8 cellular contexts compared by ENCODE assay signal in genomic region chr16:77723108-77723514, GRCh38. TPM values are rescaled to one million over a fixed set of nuclear protein-coding genes. Genes with fewer than 3 reads are reported as not detected.
A peak's percentile ranks its signal among the peaks of the same experiment; 100 is the strongest.
DNase-seq lines count a peak whose midpoint lies in the region; ATAC-seq, FAIRE-seq and TF ChIP-seq lines count a peak whose summit lies in the region.

No MANE protein-coding gene starts in this region.

- TF ChIP-seq CTCF in upper lobe of left lung (IDR thresholded peaks at IDR 0.05), result no peak

- H3K4me1 ChIP-seq in upper lobe of left lung, result peaks cover 4 to 16% (median 10%) of the 10 kb centered on the region in 4 donors

- DNase-seq in activated naive CD4-positive, alpha-beta T cell treated with anti-CD3 and anti-CD28 coated beads, Interleukin-2, amount 50 U/mL, for 16 hours, result no peak
- peak; percentile 6 for DNase-seq in RCC 7860 (ENCODE audit: low spot score)
- DNase-seq in dermis microvascular lymphatic vessel endothelial cell (ENCODE audit: low read depth in 2 of 2), result peak; percentile 27 to 49
- no peak for DNase-seq in memory B cell (ENCODE audit: low spot score in 2 of 2)
- peak in 1 of 2 donors; percentile 23 for DNase-seq in upper lobe of left lung
- no peak for DNase-seq in stimulated activated CD4-positive, alpha-beta T cell treated with anti-CD3 and anti-CD28 coated beads, Interleukin-4, amount 100 ng/mL, for 24 hours

- peak overlapping the region; percentile 65 to 88 (median 76) for H3K4me3 ChIP-seq in upper lobe of left lung

- H3K9me3 Mint-ChIP-seq in activated naive CD4-positive, alpha-beta T cell treated with anti-CD3 and anti-CD28 coated beads, Interleukin-2, amount 50 U/mL, for 24 hours, result no peaks in the 10 kb centered on the region
- peaks cover 3% of the 10 kb centered on the region for H3K9me3 Mint-ChIP-seq in memory B cell

- H3K4me3 Mint-ChIP-seq in activated naive CD4-positive, alpha-beta T cell treated with anti-CD3 and anti-CD28 coated beads, Interleukin-2, amount 50 U/mL, for 24 hours, result peak overlapping the region; percentile 91
- H3K4me3 Mint-ChIP-seq in memory B cell, result peak overlapping the region; percentile 91

- ATAC-seq in HG03025 (IDR thresholded peaks at IDR 0.05; ENCODE audit: low FRiP score, unreplicated experiment), result peak; percentile 3
- ATAC-seq in memory B cell (ENCODE audit: low read depth), result no peak
- peak in 1 of 2 donors; percentile 18 for ATAC-seq in upper lobe of left lung (ENCODE audit: low FRiP score in 2 of 2)

- FAIRE-seq in RCC 7860 (lab: Jason Lieb, UNC), result no peak

- no peak for TF ChIP-seq POLR2A in upper lobe of left lung (IDR thresholded peaks at IDR 0.05)

- no peak overlapping the region for H3K27ac Mint-ChIP-seq in activated naive CD4-positive, alpha-beta T cell treated with anti-CD3 and anti-CD28 coated beads, Interleukin-2, amount 50 U/mL, for 24 hours
- peak overlapping the region; percentile 77 for H3K27ac Mint-ChIP-seq in memory B cell

- peaks cover 13% of the 10 kb centered on the region for H3K4me1 Mint-ChIP-seq in activated naive CD4-positive, alpha-beta T cell treated with anti-CD3 and anti-CD28 coated beads, Interleukin-2, amount 50 U/mL, for 24 hours
- H3K4me1 Mint-ChIP-seq in memory B cell, result peaks cover 10% of the 10 kb centered on the region

- no peaks in the 10 kb centered on the region for H3K27me3 Mint-ChIP-seq in activated naive CD4-positive, alpha-beta T cell treated with anti-CD3 and anti-CD28 coated beads, Interleukin-2, amount 50 U/mL, for 24 hours
- peaks cover 1% of the 10 kb centered on the region for H3K27me3 Mint-ChIP-seq in memory B cell

- H3K27ac ChIP-seq in upper lobe of left lung, result peak overlapping the region; percentile 83 to 93 (median 88)

- H3K27me3 ChIP-seq in upper lobe of left lung, result no peaks in the 10 kb centered on the region

- peaks cover 6% of the 10 kb centered on the region for H3K36me3 Mint-ChIP-seq in activated naive CD4-positive, alpha-beta T cell treated with anti-CD3 and anti-CD28 coated beads, Interleukin-2, amount 50 U/mL, for 24 hours
- peaks cover 9% of the 10 kb centered on the region for H3K36me3 Mint-ChIP-seq in memory B cell

- TF ChIP-seq EP300 in upper lobe of left lung (IDR thresholded peaks at IDR 0.05), result no peak

- WGBS in upper lobe of left lung, 2 donors, result 0 to 1% methylated on average over 5 of the region's 5 CpGs

- peaks cover 0 to 7% (median 2%) of the 10 kb centered on the region in 4 donors for H3K36me3 ChIP-seq in upper lobe of left lung

- H3K9me3 ChIP-seq in upper lobe of left lung, result no peaks in the 10 kb centered on the region

RNA-seq across cellular contexts. Expression of gene NUDT7, which starts 0.8 kb away (rescaled TPM):
- total RNA-seq in dermis microvascular lymphatic vessel endothelial cell (5.4 and 6.8 TPM in 2 replicates), upper lobe of left lung (10 to 100 TPM in 2 of 6 donors, 1 to 10 TPM in 4; 3.1 to 24.1 (median 6.8) TPM)

Comparison
In these comparisons a context has a peak if more than half of its experiments do, and no peak if none do; other contexts are left out.
1. DNase-seq: peak in RCC 7860 (single experiment) and dermis microvascular lymphatic vessel endothelial cell (2 of 2); none in activated naive CD4-positive, alpha-beta T cell treated with anti-CD3 and anti-CD28 coated beads, Interleukin-2, amount 50 U/mL, for 16 hours (single experiment), memory B cell (0 of 2) and stimulated activated CD4-positive, alpha-beta T cell treated with anti-CD3 and anti-CD28 coated beads, Interleukin-4, amount 100 ng/mL, for 24 hours (single experiment).